ENCODE assay signal across 10 cellular contexts in genomic region chr20:36645998-36646397, GRCh38. TPM values are rescaled to one million over a fixed set of nuclear protein-coding genes. Genes with fewer than 3 reads are reported as not detected.
DNase-seq lines count a peak whose midpoint lies in the region; ATAC-seq and TF ChIP-seq lines count a peak whose summit lies in the region.
"Had no signal": no experiment of that assay in that cellular context is flagged by ENCODE, and none has a peak within 500 bp of the region (broad histone marks: within the 10 kb centered on the region; RNA-seq: fewer than 3 reads in every experiment).

Gene SLA2, minus strand, starts transcription at chr20:36646196. Its CDS starts 4,861 bp downstream, at chr20:36641335.

- H3K4me3 ChIP-seq in upper lobe of left lung = peak within 1 kb of the TSS in 3 of 4 donors; percentile 16 to 26 (median 16)
- H3K4me3 ChIP-seq in HAP-1 = no peak within 1 kb of the TSS
- H3K4me3 ChIP-seq in hepatocyte = no peak within 1 kb of the TSS
- H3K4me3 ChIP-seq in SK-N-SH (ENCODE audit: low read depth in 2 of 2, low read length in 1 of 2) = no peak within 1 kb of the TSS

- WGBS in upper lobe of left lung, 2 donors = 21 to 52% methylated on average over 6 to 8 of the region's 9 CpGs
- 90% methylated on average over 9 of the region's 9 CpGs for WGBS in hepatocyte (ENCODE audit: low lambda C conversion rate, missing lambda C conversion rate)
- 90% methylated on average over 3 of the region's 9 CpGs for WGBS in SK-N-SH (ENCODE audit: low lambda C conversion rate)

- TF ChIP-seq EP300 in upper lobe of left lung (IDR thresholded peaks at IDR 0.05) (no peak), SK-N-SH (IDR thresholded peaks at IDR 0.05; ENCODE audit: borderline replicate concordance in 1 of 2, low read depth in 1 of 2, low read length in 1 of 2) (no peak)

- peak in 1 of 4 donors; percentile 50 for TF ChIP-seq POLR2A in upper lobe of left lung (IDR thresholded peaks at IDR 0.05)

- ATAC-seq in naive thymus-derived CD8-positive, alpha-beta T cell = peak; percentile 80 to 88
- peak; percentile 54 to 64 for ATAC-seq in upper lobe of left lung (ENCODE audit: low FRiP score in 2 of 2)

- H3K36me3 ChIP-seq in upper lobe of left lung (no peaks in the 10 kb centered on the region), HAP-1 (replicated peaks) (no peaks in the 10 kb centered on the region), hepatocyte (replicated peaks; ENCODE audit: insufficient read depth, low read depth) (no peaks in the 10 kb centered on the region), SK-N-SH (replicated peaks in 1 of 2; ENCODE audit: control insufficient read depth in 1 of 2, insufficient read depth in 2 of 2, low read length in 1 of 2) (no peaks in the 10 kb centered on the region)

- H3K27ac Mint-ChIP-seq in naive thymus-derived CD8-positive, alpha-beta T cell = peak within 1 kb of the TSS; percentile 90 to 99 (median 98)

- H3K9me3 Mint-ChIP-seq in naive thymus-derived CD8-positive, alpha-beta T cell = no peaks in the 10 kb centered on the region

- H3K27me3 Mint-ChIP-seq in naive thymus-derived CD8-positive, alpha-beta T cell = no peaks in the 10 kb centered on the region

- H3K4me2 ChIP-seq in hepatocyte (no peak within 1 kb of the TSS), SK-N-SH (no peak within 1 kb of the TSS)

- H3K4me1 ChIP-seq in upper lobe of left lung (no peaks in the 10 kb centered on the region), HAP-1 (peaks cover 7% of the 10 kb centered on the region), hepatocyte (ENCODE audit: insufficient read depth) (no peaks in the 10 kb centered on the region), SK-N-SH (ENCODE audit: control insufficient read depth in 1 of 2, insufficient read depth in 2 of 2, low read depth in 1 of 2, low read length in 1 of 2) (no peaks in the 10 kb centered on the region)

- H4K20me1 ChIP-seq in hepatocyte (ENCODE audit: insufficient read depth, poor library complexity, severe bottlenecking) = no peaks in the 10 kb centered on the region
- no peaks in the 10 kb centered on the region for H4K20me1 ChIP-seq in SK-N-SH (ENCODE audit: insufficient read depth)

- H2AFZ ChIP-seq in hepatocyte = no peak within 1 kb of the TSS
- H2AFZ ChIP-seq in SK-N-SH (ENCODE audit: low read depth) = no peak within 1 kb of the TSS

- no peak within 1 kb of the TSS for H3K9ac ChIP-seq in SK-N-SH

- H3K9me3 ChIP-seq in upper lobe of left lung (no peaks in the 10 kb centered on the region), HAP-1 (no peaks in the 10 kb centered on the region), hepatocyte (ENCODE audit: low read depth) (no peaks in the 10 kb centered on the region), SK-N-SH (no peaks in the 10 kb centered on the region)

- POLR2A ChIA-PET in naive thymus-derived CD8-positive, alpha-beta T cell (lab: Charles Lee) = interaction anchor here (0.6 to 7.8 kb wide), 18 partner anchors 11 to 128 kb away, joined by 3 to 108 read pairs (median 4); partner anchors contain the start of genes DSN1, RAB5IF and TGIF2
- POLR2A ChIA-PET in SK-N-SH (lab: Yijun Ruan, JAX) = interaction anchor here (0.6 kb wide), 1 partner anchor 300 kb away, joined by 4 read pairs; no protein-coding TSS in a partner anchor

- peaks cover 0 to 21% (median 13%) of the 10 kb centered on the region in 3 donors for H3K36me3 Mint-ChIP-seq in naive thymus-derived CD8-positive, alpha-beta T cell

- H3K4me1 Mint-ChIP-seq in naive thymus-derived CD8-positive, alpha-beta T cell = peaks cover 31 to 60% (median 52%) of the 10 kb centered on the region in 4 donors

- H3K27ac ChIP-seq in upper lobe of left lung (peak within 1 kb of the TSS in 3 of 4 donors; percentile 27 to 60 (median 56)), hepatocyte (no peak within 1 kb of the TSS), SK-N-SH (ENCODE audit: low read depth in 2 of 2, low read length in 1 of 2) (no peak within 1 kb of the TSS)
- H3K27ac ChIP-seq: 22Rv1 had no signal

- DNase-seq in NCI-H526 (lab: John Stamatoyannopoulos, UW) (peak; percentile 16 to 34), NCI-H526 treated with DMSO at 0.1 percent for 48 hours (lab: John Stamatoyannopoulos, UW) (no peak), activated T-cell treated with anti-CD3 and anti-CD28 coated beads for 48 hours (ENCODE audit: low read depth) (peak; percentile 51), upper lobe of left lung (peak in 1 of 2 donors; percentile 63), HAP-1 (ENCODE audit: low spot score in 2 of 2) (no peak), hepatocyte (ENCODE audit: low spot score) (no peak), SK-N-SH (no peak)
- DNase-seq in naive thymus-derived CD8-positive, alpha-beta T cell = peak; percentile 47 to 79 (median 70)
- DNase-seq: IMR-90 had no signal

- peak within 1 kb of the TSS; percentile 96 to 99 (median 98) for H3K4me3 Mint-ChIP-seq in naive thymus-derived CD8-positive, alpha-beta T cell

- CTCF ChIA-PET in SK-N-SH (lab: Yijun Ruan, JAX) = no interaction called here

- TF ChIP-seq RAD21 in SK-N-SH (IDR thresholded peaks at IDR 0.05; ENCODE audit: low read length) = no peak

- no peaks in the 10 kb centered on the region for H3K9me2 ChIP-seq in hepatocyte (replicated peaks; ENCODE audit: insufficient read depth)
- H3K9me2 ChIP-seq in SK-N-SH = no peaks in the 10 kb centered on the region

- H3K27me3 ChIP-seq in upper lobe of left lung (no peaks in the 10 kb centered on the region), HAP-1 (ENCODE audit: low read depth) (no peaks in the 10 kb centered on the region), hepatocyte (no peaks in the 10 kb centered on the region), SK-N-SH (ENCODE audit: insufficient read depth) (no peaks in the 10 kb centered on the region)

- in situ Hi-C loops in HAP-1 (cut with MboI; ENCODE audit: low sequenced_read_pairs) = no loop called here

- H3K79me2 ChIP-seq in hepatocyte (no peaks in the 10 kb centered on the region), SK-N-SH (ENCODE audit: insufficient read depth) (no peaks in the 10 kb centered on the region)

- H3F3A ChIP-seq in SK-N-SH (replicated peaks; ENCODE audit: insufficient read depth) = no peaks in the 10 kb centered on the region

- TF ChIP-seq CTCF in upper lobe of left lung (IDR thresholded peaks at IDR 0.05) = no peak
- TF ChIP-seq CTCF in hepatocyte (IDR thresholded peaks at IDR 0.05; ENCODE audit: poor library complexity) = no peak
- no peak for TF ChIP-seq CTCF in SK-N-SH (IDR thresholded peaks at IDR 0.05)

TF ChIP-seq in SK-N-SH, 30 proteins besides CTCF, POLR2A, EP300 and RAD21 (continues in another document):
- TF ChIP-seq ELF1 (IDR thresholded peaks at IDR 0.05) (no peak), POLR2AphosphoS5 (IDR thresholded peaks at IDR 0.05; ENCODE audit: low read depth, low read length) (no peak), TAF1 (IDR thresholded peaks at IDR 0.05; ENCODE audit: borderline replicate concordance, low read depth, low read length) (no peak), NFIC (IDR thresholded peaks at IDR 0.05; ENCODE audit: borderline replicate concordance) (no peak), SIN3A (IDR thresholded peaks at IDR 0.05; ENCODE audit: borderline replicate concordance, low read depth, low read length) (no peak), USF2 (IDR thresholded peaks at IDR 0.05; ENCODE audit: borderline replicate concordance, low read depth, low read length) (no peak), IRF3 (IDR thresholded peaks at IDR 0.05; ENCODE audit: low read depth, low read length) (no peak), TCF12 (IDR thresholded peaks at IDR 0.05) (no peak), GATA2 (CRISPR knock-in tag; IDR thresholded peaks at IDR 0.05) (no peak), MEF2A (IDR thresholded peaks at IDR 0.05; ENCODE audit: borderline replicate concordance, low read depth) (no peak), SMC3 (IDR thresholded peaks at IDR 0.05; ENCODE audit: low read depth, low read length) (no peak)

RNA-seq across cellular contexts. Expression of gene SLA2, which starts in this region (rescaled TPM):
- 10 to 100 TPM; 34.3 to 34.4 TPM for total RNA-seq in naive thymus-derived CD8-positive, alpha-beta T cell
- polyA plus RNA-seq in naive thymus-derived CD8-positive, alpha-beta T cell = 10 to 100 TPM; 18.9 to 22.2 (median 19.1) TPM
- total RNA-seq in upper lobe of left lung = 1 to 10 TPM in 5 of 6 donors, under 1 TPM in 1; 0.97 to 6.9 (median 3.0) TPM
- not detected in 2 replicates for total RNA-seq in hepatocyte
- polyA plus RNA-seq in hepatocyte = 0.15 TPM in 1 of 2 replicates, not detected in the other
- 0.03 TPM in 1 of 2 replicates, not detected in the other for polyA plus RNA-seq in SK-N-SH (2012; rRNA removed)
- polyA plus RNA-seq in SK-N-SH (2012; cell fraction: cytosol; rRNA removed) = 0.03 TPM in 1 of 2 replicates, not detected in the other
- 0.08 and 0.14 TPM in 2 replicates for polyA plus RNA-seq in SK-N-SH (2012; cell fraction: nucleus; rRNA removed)
- total RNA-seq: IMR-90 had no signal

Comparison
In these comparisons a context has a peak if more than half of its experiments do, and no peak if none do; other contexts are left out.
1. RNA of gene SLA2 (total RNA-seq): 34.3 to 34.4 TPM in naive thymus-derived CD8-positive, alpha-beta T cell; 0.97 to 6.9 TPM in upper lobe of left lung and not detected in hepatocyte; every median in the first group is over 4 times any median in the second.
2. RNA of gene SLA2 (polyA plus RNA-seq): 18.9 to 22.2 TPM in naive thymus-derived CD8-positive, alpha-beta T cell; 0.03 to 0.14 TPM in SK-N-SH and 0.15 TPM in hepatocyte; every median in the first group is over 10 times any median in the second.
3. DNase-seq: peak in NCI-H526 (2 of 2), activated T-cell treated with anti-CD3 and anti-CD28 coated beads for 48 hours (single experiment) and naive thymus-derived CD8-positive, alpha-beta T cell (10 of 10); none in NCI-H526 treated with DMSO at 0.1 percent for 48 hours (single experiment), HAP-1 (0 of 2), hepatocyte (single experiment) and SK-N-SH (single experiment).
4. H3K27ac ChIP-seq: peak in upper lobe of left lung (3 of 4); none in hepatocyte (single experiment) and SK-N-SH (0 of 2).
5. H3K4me3 ChIP-seq: peak in upper lobe of left lung (3 of 4); none in HAP-1 (single experiment), hepatocyte (single experiment) and SK-N-SH (0 of 2).